27 cellular contexts compared by ENCODE assay signal in genomic region chr2:107777962-107778361, GRCh38. TPM values are rescaled to one million over a fixed set of nuclear protein-coding genes. Genes with fewer than 3 reads are reported as not detected.
"Had no signal": no experiment of that assay in that cellular context is flagged by ENCODE, and none has a peak within 500 bp of the region (broad histone marks: within the 10 kb centered on the region; RNA-seq: fewer than 3 reads in every experiment).

No MANE protein-coding gene starts in this region.

- ATAC-seq: left colon; left lung; lower lobe of right lung; natural killer cell; right lobe of liver; stimulated activated effector memory CD8-positive, alpha-beta T cell treated with anti-CD3 and anti-CD28 coated beads, Interleukin-12 subunit alpha, Interleukin-12 subunit beta, amount 100 ng/mL, for 72 hours; upper lobe of right lung had no signal

- DNase-seq: islet precursor cell; kidney glomerular epithelial cell; left colon; left lung; lower lobe of right lung; mesendoderm; naive B cell; natural killer cell; nephron progenitor cell; ovary; right lobe of liver; stimulated activated CD4-positive, alpha-beta T cell treated with anti-CD3 and anti-CD28 coated beads, Interleukin-4, amount 100 ng/mL, for 24 hours; stimulated activated naive CD4-positive, alpha-beta T cell; tibial artery; upper lobe of right lung had no signal

- H2AFZ ChIP-seq: hepatocyte had no signal

- H3K4me3 ChIP-seq: hepatocyte, left lung, lower lobe of right lung, ovary, right atrium auricular region, right lobe of liver, suprapubic skin, thoracic aorta, tibial artery, upper lobe of right lung had no signal

- H3K79me2 ChIP-seq: hepatocyte had no signal

- H3K9me3 ChIP-seq: left lung, lower lobe of right lung, ovary, right atrium auricular region, right lobe of liver, suprapubic skin, thoracic aorta, tibial artery, upper lobe of right lung had no signal

- H3K4me2 ChIP-seq: hepatocyte had no signal

- H3K27me3 ChIP-seq: hepatocyte, left lung, ovary, right atrium auricular region, right lobe of liver, suprapubic skin, tibial artery, upper lobe of right lung had no signal

- H3K27ac ChIP-seq: hepatocyte, left lung, lower lobe of right lung, ovary, right atrium auricular region, right lobe of liver, suprapubic skin, thoracic aorta, tibial artery, upper lobe of right lung had no signal

- H3K36me3 ChIP-seq: left lung, lower lobe of right lung, ovary, right atrium auricular region, right lobe of liver, suprapubic skin, thoracic aorta, tibial artery, upper lobe of right lung had no signal

- H3K4me1 ChIP-seq: left lung, lower lobe of right lung, right atrium auricular region, right lobe of liver, tibial artery, upper lobe of right lung had no signal

RNA-seq across cellular contexts. Expression of gene RGPD4, which starts 48.7 kb away (rescaled TPM):
- total RNA-seq: hepatocyte, liver, lower lobe of right lung, omental fat pad, progenitor cell of endocrine pancreas, pulmonary artery endothelial cell, renal cortical epithelial cell, right lobe of liver, skeletal muscle tissue, subcutaneous adipose tissue, thoracic aorta had no signal
- polyA plus RNA-seq: liver, ovary had no signal
